1 cellular context compared by ENCODE assay signal in the genomic region with DNA sequence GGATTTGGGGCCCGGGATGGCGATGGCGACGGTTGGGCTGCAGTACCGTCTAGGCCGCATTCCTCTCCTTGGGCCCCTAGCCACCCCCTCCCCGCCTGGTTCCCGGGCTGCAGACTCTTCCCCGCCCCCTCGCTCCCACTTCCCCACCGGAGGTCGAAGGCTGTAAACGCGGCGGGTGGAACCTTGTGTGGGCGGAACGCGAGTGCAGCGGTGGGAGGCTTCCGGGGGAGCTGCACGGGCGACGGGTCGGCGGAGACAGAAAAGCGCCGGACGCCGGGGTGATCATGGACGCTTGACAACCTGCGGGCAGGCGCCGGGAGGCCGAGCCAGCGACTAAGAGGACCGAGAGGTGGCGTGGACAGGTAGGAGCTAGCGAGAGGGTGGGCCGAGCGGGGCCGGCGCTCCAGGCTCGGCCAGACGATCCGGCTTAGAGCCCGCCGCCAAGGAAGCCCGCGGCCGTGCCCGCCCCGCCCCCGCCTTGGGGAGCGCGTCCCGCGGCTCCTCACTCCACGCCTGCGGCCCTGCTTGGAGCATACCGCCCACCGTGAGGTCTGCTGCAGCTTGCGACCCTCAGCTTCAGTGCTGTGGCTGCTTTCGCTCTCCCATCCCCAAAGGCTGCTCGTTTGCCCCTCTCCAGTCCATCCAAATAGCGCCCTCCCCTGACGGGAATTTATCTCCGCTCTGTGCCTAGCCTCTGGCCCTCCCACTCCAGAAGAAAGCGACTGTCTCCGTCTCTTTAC.
A peak's percentile ranks its signal among the peaks of the same experiment; 100 is the strongest.
TF ChIP-seq lines count a peak whose summit lies in the region.

COPS7B (plus strand) TSS at position 269 of the 740 bp plus-strand sequence. CDS start 2,126 bp downstream, outside the sequence.

TF ChIP-seq in HEK293, 187 proteins besides CTCF, POLR2A, EP300 and RAD21 (continued from another document and continues in another):
- 0 out of 2 replicates have a peak, but pooled peaks have one; percentile 15 for TF ChIP-seq ZNF37A (tag by site-specific recombination; IDR thresholded peaks at IDR 0.05)
- peak; percentile 85; the same call in 1 of the 2 replicates for TF ChIP-seq GLI4 (tag by site-specific recombination; IDR thresholded peaks at IDR 0.05)
- peak; percentile 65; the same call in 1 of the 2 replicates for TF ChIP-seq ZBTB48 (tag by site-specific recombination; IDR thresholded peaks at IDR 0.05)
- TF ChIP-seq, protein P1, sequence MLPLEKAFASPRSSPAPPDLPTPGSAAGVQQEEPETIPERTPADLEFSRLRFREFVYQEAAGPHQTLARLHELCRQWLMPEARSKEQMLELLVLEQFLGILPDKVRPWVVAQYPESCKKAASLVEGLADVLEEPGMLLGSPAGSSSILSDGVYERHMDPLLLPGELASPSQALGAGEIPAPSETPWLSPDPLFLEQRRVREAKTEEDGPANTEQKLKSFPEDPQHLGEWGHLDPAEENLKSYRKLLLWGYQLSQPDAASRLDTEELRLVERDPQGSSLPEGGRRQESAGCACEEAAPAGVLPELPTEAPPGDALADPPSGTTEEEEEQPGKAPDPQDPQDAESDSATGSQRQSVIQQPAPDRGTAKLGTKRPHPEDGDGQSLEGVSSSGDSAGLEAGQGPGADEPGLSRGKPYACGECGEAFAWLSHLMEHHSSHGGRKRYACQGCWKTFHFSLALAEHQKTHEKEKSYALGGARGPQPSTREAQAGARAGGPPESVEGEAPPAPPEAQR (tag by site-specific recombination; IDR thresholded peaks at IDR 0.05) = peak; percentile 95
- TF ChIP-seq SALL2 (tag by site-specific recombination; IDR thresholded peaks at IDR 0.05; ENCODE audit: borderline replicate concordance) = peak; percentile 83; the same call in 1 of the 2 replicates
- TF ChIP-seq ZNF266 (tag by site-specific recombination; IDR thresholded peaks at IDR 0.05; ENCODE audit: low read depth) = no peak
- TF ChIP-seq YY1 (tag by site-specific recombination; IDR thresholded peaks at IDR 0.05) = peak; percentile 99
- TF ChIP-seq ZNF274 (IDR thresholded peaks at IDR 0.05; ENCODE audit: low read length) = no peak
- no peak for TF ChIP-seq ZNF274 (tag by site-specific recombination; IDR thresholded peaks at IDR 0.05; ENCODE audit: borderline replicate concordance)
- TF ChIP-seq, protein P2, sequence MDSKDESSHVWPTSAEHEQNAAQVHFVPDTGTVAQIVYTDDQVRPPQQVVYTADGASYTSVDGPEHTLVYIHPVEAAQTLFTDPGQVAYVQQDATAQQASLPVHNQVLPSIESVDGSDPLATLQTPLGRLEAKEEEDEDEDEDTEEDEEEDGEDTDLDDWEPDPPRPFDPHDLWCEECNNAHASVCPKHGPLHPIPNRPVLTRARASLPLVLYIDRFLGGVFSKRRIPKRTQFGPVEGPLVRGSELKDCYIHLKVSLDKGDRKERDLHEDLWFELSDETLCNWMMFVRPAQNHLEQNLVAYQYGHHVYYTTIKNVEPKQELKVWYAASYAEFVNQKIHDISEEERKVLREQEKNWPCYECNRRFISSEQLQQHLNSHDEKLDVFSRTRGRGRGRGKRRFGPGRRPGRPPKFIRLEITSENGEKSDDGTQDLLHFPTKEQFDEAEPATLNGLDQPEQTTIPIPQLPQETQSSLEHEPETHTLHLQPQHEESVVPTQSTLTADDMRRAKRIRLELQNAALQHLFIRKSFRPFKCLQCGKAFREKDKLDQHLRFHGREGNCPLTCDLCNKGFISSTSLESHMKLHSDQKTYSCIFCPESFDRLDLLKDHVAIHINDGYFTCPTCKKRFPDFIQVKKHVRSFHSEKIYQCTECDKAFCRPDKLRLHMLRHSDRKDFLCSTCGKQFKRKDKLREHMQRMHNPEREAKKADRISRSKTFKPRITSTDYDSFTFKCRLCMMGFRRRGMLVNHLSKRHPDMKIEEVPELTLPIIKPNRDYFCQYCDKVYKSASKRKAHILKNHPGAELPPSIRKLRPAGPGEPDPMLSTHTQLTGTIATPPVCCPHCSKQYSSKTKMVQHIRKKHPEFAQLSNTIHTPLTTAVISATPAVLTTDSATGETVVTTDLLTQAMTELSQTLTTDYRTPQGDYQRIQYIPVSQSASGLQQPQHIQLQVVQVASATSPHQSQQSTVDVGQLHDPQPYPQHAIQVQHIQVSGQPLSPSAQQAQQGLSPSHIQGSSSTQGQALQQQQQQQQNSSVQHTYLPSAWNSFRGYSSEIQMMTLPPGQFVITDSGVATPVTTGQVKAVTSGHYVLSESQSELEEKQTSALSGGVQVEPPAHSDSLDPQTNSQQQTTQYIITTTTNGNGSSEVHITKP (tag by site-specific recombination; IDR thresholded peaks at IDR 0.05) = peak; percentile 55; the same call in 1 of the 2 replicates
- peak; percentile 81 for TF ChIP-seq SP3 (tag by site-specific recombination; IDR thresholded peaks at IDR 0.05)
- peak; percentile 91 for TF ChIP-seq ZNF692 (tag by site-specific recombination; IDR thresholded peaks at IDR 0.05)
- TF ChIP-seq ZNF433 (tag by site-specific recombination; IDR thresholded peaks at IDR 0.05; ENCODE audit: low read depth) = no peak
- TF ChIP-seq OSR2 (tag by site-specific recombination; IDR thresholded peaks at IDR 0.05) = 0 out of 2 replicates have a peak, but pooled peaks have one; percentile 41
- no peak for TF ChIP-seq ZNF600 (tag by site-specific recombination; IDR thresholded peaks at IDR 0.05)
- peak; percentile 92 for TF ChIP-seq ZFHX2 (tag by site-specific recombination; conservative IDR thresholded peaks at IDR 0.05)
- peak; percentile 84; the same call in 1 of the 2 replicates for TF ChIP-seq ZFP37 (tag by site-specific recombination; IDR thresholded peaks at IDR 0.05)
- no peak for TF ChIP-seq ZNF624 (tag by site-specific recombination; IDR thresholded peaks at IDR 0.05)
- TF ChIP-seq ZNF658 (tag by site-specific recombination; IDR thresholded peaks at IDR 0.05) = no peak
- TF ChIP-seq WT1 (tag by site-specific recombination; IDR thresholded peaks at IDR 0.05) = peak; percentile 55
- TF ChIP-seq ZXDB (tag by site-specific recombination; IDR thresholded peaks at IDR 0.05) = peak; percentile 98
- TF ChIP-seq GLI2 (tag by site-specific recombination; IDR thresholded peaks at IDR 0.05; ENCODE audit: borderline replicate concordance, low read depth) = peak; percentile 9; the same call in 1 of the 2 replicates
- 0 out of 2 replicates have a peak, but pooled peaks have one; percentile 71 for TF ChIP-seq ZFP41 (tag by site-specific recombination; IDR thresholded peaks at IDR 0.05; ENCODE audit: borderline replicate concordance)
- TF ChIP-seq ZNF548 (tag by site-specific recombination; IDR thresholded peaks at IDR 0.05) = no peak; the same call in 1 of the 2 replicates
- TF ChIP-seq ZNF248 (tag by site-specific recombination; IDR thresholded peaks at IDR 0.05) = no peak
- no peak for TF ChIP-seq ZNF701 (tag by site-specific recombination; IDR thresholded peaks at IDR 0.05)
- TF ChIP-seq ZNF707 (tag by site-specific recombination; IDR thresholded peaks at IDR 0.05) = no peak
- TF ChIP-seq ZNF501 (tag by site-specific recombination; IDR thresholded peaks at IDR 0.05) = peak; percentile 86
- no peak for TF ChIP-seq ZNF354C (tag by site-specific recombination; IDR thresholded peaks at IDR 0.05; ENCODE audit: borderline replicate concordance, low read depth)
- no peak for TF ChIP-seq ZNF223 (tag by site-specific recombination; IDR thresholded peaks at IDR 0.05)
- TF ChIP-seq, protein P3, sequence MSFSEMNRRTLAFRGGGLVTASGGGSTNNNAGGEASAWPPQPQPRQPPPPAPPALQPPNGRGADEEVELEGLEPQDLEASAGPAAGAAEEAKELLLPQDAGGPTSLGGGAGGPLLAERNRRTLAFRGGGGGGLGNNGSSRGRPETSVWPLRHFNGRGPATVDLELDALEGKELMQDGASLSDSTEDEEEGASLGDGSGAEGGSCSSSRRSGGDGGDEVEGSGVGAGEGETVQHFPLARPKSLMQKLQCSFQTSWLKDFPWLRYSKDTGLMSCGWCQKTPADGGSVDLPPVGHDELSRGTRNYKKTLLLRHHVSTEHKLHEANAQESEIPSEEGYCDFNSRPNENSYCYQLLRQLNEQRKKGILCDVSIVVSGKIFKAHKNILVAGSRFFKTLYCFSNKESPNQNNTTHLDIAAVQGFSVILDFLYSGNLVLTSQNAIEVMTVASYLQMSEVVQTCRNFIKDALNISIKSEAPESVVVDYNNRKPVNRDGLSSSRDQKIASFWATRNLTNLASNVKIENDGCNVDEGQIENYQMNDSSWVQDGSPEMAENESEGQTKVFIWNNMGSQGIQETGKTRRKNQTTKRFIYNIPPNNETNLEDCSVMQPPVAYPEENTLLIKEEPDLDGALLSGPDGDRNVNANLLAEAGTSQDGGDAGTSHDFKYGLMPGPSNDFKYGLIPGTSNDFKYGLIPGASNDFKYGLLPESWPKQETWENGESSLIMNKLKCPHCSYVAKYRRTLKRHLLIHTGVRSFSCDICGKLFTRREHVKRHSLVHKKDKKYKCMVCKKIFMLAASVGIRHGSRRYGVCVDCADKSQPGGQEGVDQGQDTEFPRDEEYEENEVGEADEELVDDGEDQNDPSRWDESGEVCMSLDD (tag by site-specific recombination; IDR thresholded peaks at IDR 0.05) = peak; percentile 60
- TF ChIP-seq ZNF561 (tag by site-specific recombination; IDR thresholded peaks at IDR 0.05; ENCODE audit: borderline replicate concordance) = peak; percentile 80; the same call in 1 of the 2 replicates
- TF ChIP-seq, protein P4, sequence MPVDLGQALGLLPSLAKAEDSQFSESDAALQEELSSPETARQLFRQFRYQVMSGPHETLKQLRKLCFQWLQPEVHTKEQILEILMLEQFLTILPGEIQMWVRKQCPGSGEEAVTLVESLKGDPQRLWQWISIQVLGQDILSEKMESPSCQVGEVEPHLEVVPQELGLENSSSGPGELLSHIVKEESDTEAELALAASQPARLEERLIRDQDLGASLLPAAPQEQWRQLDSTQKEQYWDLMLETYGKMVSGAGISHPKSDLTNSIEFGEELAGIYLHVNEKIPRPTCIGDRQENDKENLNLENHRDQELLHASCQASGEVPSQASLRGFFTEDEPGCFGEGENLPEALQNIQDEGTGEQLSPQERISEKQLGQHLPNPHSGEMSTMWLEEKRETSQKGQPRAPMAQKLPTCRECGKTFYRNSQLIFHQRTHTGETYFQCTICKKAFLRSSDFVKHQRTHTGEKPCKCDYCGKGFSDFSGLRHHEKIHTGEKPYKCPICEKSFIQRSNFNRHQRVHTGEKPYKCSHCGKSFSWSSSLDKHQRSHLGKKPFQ (tag by site-specific recombination; IDR thresholded peaks at IDR 0.05) = peak; percentile 62
- peak; percentile 74 for TF ChIP-seq ZFP69B (tag by site-specific recombination; IDR thresholded peaks at IDR 0.05)
- peak; percentile 98 for TF ChIP-seq YY2 (tag by site-specific recombination; IDR thresholded peaks at IDR 0.05)
- TF ChIP-seq SCRT1 (tag by site-specific recombination; IDR thresholded peaks at IDR 0.05; ENCODE audit: borderline replicate concordance) = peak; percentile 32; the same call in 1 of the 2 replicates
- TF ChIP-seq, protein P5, sequence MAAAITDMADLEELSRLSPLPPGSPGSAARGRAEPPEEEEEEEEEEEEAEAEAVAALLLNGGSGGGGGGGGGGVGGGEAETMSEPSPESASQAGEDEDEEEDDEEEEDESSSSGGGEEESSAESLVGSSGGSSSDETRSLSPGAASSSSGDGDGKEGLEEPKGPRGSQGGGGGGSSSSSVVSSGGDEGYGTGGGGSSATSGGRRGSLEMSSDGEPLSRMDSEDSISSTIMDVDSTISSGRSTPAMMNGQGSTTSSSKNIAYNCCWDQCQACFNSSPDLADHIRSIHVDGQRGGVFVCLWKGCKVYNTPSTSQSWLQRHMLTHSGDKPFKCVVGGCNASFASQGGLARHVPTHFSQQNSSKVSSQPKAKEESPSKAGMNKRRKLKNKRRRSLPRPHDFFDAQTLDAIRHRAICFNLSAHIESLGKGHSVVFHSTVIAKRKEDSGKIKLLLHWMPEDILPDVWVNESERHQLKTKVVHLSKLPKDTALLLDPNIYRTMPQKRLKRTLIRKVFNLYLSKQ (tag by site-specific recombination; IDR thresholded peaks at IDR 0.05; ENCODE audit: borderline replicate concordance) = 0 out of 2 replicates have a peak, but pooled peaks have one; percentile 19
- no peak for TF ChIP-seq ZNF529 (tag by site-specific recombination; IDR thresholded peaks at IDR 0.05; ENCODE audit: insufficient replicate concordance)
- peak; percentile 69 for TF ChIP-seq ZNF146 (tag by site-specific recombination; IDR thresholded peaks at IDR 0.05)
- TF ChIP-seq REST (tag by site-specific recombination; IDR thresholded peaks at IDR 0.05) = peak; percentile 58; the same call in 1 of the 2 replicates
- TF ChIP-seq ZNF404 (tag by site-specific recombination; IDR thresholded peaks at IDR 0.05) = no peak
- peak; percentile 56; the same call in 1 of the 2 replicates for TF ChIP-seq MYNN (tag by site-specific recombination; IDR thresholded peaks at IDR 0.05; ENCODE audit: borderline replicate concordance)
- no peak for TF ChIP-seq ZNF48 (tag by site-specific recombination; IDR thresholded peaks at IDR 0.05)
